ENCODE assay signal across 23 cellular contexts in genomic region chr3:108849075-108849474, GRCh38. TPM values are rescaled to one million over a fixed set of nuclear protein-coding genes. Genes with fewer than 3 reads are reported as not detected.
DNase-seq lines count a peak whose midpoint lies in the region; TF ChIP-seq lines count a peak whose summit lies in the region.
"Had no signal": no experiment of that assay in that cellular context is flagged by ENCODE, and none has a peak within 500 bp of the region (broad histone marks: within the 10 kb centered on the region; RNA-seq: fewer than 3 reads in every experiment).

No MANE protein-coding gene starts in this region.

- no peak overlapping the region for H2AFZ ChIP-seq in MM.1S (ENCODE audit: low read length)

- H3K9me3 Mint-ChIP-seq in T-helper 2 cell treated with Interferon-gamma antibody and Interleukin-4, amounts not matched to agents 5 μg/mL and 100 μg/mL, for 36 hours = no peaks in the 10 kb centered on the region
- H3K9me3 Mint-ChIP-seq in activated naive CD4-positive, alpha-beta T cell treated with anti-CD3 and anti-CD28 coated beads for 36 hours = no peaks in the 10 kb centered on the region
- H3K9me3 Mint-ChIP-seq in activated naive CD8-positive, alpha-beta T cell treated with anti-CD3 and anti-CD28 coated beads for 36 hours = peaks cover 1% of the 10 kb centered on the region

- H3K4me2 ChIP-seq in MM.1S (ENCODE audit: low read depth, low read length) = peak overlapping the region; percentile 42
- H3K4me2 ChIP-seq: KMS-11 had no signal

- intact Hi-C loops in activated naive CD4-positive, alpha-beta T cell treated with anti-CD3 and anti-CD28 coated beads for 36 hours (cut with micrococcal nuclease) = no loop called here
- intact Hi-C loops in uterus (cut with DNase I; ENCODE audit: low total_unique reads) = no loop called here

- H3K79me2 ChIP-seq in MM.1S (ENCODE audit: low read length) = no peaks in the 10 kb centered on the region

- H3K4me3 ChIP-seq in MM.1S (ENCODE audit: low read length) (no peak overlapping the region), uterus (no peak overlapping the region)
- H3K4me3 ChIP-seq: Peyer's patch had no signal

- CTCF ChIA-PET in activated naive CD4-positive, alpha-beta T cell treated with anti-CD3 and anti-CD28 coated beads for 36 hours (lab: Charles Lee) = interaction anchor here (1.0 to 1.4 kb wide), 2 partner anchors 9 to 13 kb away, joined by 3 read pairs; no protein-coding TSS in a partner anchor

- H3K9me2 ChIP-seq in MM.1S (replicated peaks; ENCODE audit: insufficient read depth, low read length) = no peaks in the 10 kb centered on the region

- no peak overlapping the region for H3K4me3 Mint-ChIP-seq in T-helper 2 cell treated with Interferon-gamma antibody and Interleukin-4, amounts not matched to agents 5 μg/mL and 100 μg/mL, for 36 hours
- H3K4me3 Mint-ChIP-seq in activated naive CD4-positive, alpha-beta T cell treated with anti-CD3 and anti-CD28 coated beads for 36 hours = no peak overlapping the region
- no peak overlapping the region for H3K4me3 Mint-ChIP-seq in activated naive CD8-positive, alpha-beta T cell treated with anti-CD3 and anti-CD28 coated beads for 36 hours

- H3K27me3 ChIP-seq in MM.1S (replicated peaks; ENCODE audit: insufficient read depth, low read length) = no peaks in the 10 kb centered on the region
- H3K27me3 ChIP-seq in uterus = no peaks in the 10 kb centered on the region
- H3K27me3 ChIP-seq: Peyer's patch had no signal

- peaks cover 77% of the 10 kb centered on the region for H3K36me3 Mint-ChIP-seq in T-helper 2 cell treated with Interferon-gamma antibody and Interleukin-4, amounts not matched to agents 5 μg/mL and 100 μg/mL, for 36 hours (ENCODE audit: low read depth)
- H3K36me3 Mint-ChIP-seq in activated naive CD4-positive, alpha-beta T cell treated with anti-CD3 and anti-CD28 coated beads for 36 hours (ENCODE audit: low read depth) = peaks cover 40% of the 10 kb centered on the region
- H3K36me3 Mint-ChIP-seq in activated naive CD8-positive, alpha-beta T cell treated with anti-CD3 and anti-CD28 coated beads for 36 hours = peaks cover 31% of the 10 kb centered on the region

- no peak overlapping the region for H3K9ac ChIP-seq in MM.1S (ENCODE audit: low read length)
- H3K9ac ChIP-seq: KMS-11 had no signal

- TF ChIP-seq POLR2A in uterus (IDR thresholded peaks at IDR 0.05) = no peak

- peaks cover 5% of the 10 kb centered on the region; the same call in 1 of the 2 replicates for H3F3A ChIP-seq in MM.1S (ENCODE audit: insufficient read depth, low read length)

- H3K4me1 Mint-ChIP-seq in T-helper 2 cell treated with Interferon-gamma antibody and Interleukin-4, amounts not matched to agents 5 μg/mL and 100 μg/mL, for 36 hours (ENCODE audit: low read depth) = peaks cover 53% of the 10 kb centered on the region
- peaks cover 61% of the 10 kb centered on the region for H3K4me1 Mint-ChIP-seq in activated naive CD4-positive, alpha-beta T cell treated with anti-CD3 and anti-CD28 coated beads for 36 hours (ENCODE audit: low read depth)
- H3K4me1 Mint-ChIP-seq in activated naive CD8-positive, alpha-beta T cell treated with anti-CD3 and anti-CD28 coated beads for 36 hours = peaks cover 32% of the 10 kb centered on the region

- no peak for DNase-seq in T-helper 2 cell treated with Interferon-gamma antibody and Interleukin-4, amounts not matched to agents 5 μg/mL and 100 μg/mL, for 36 hours (ENCODE audit: low spot score)
- DNase-seq in T-helper 2 cell = no peak
- no peak for DNase-seq in activated naive CD4-positive, alpha-beta T cell treated with anti-CD3 and anti-CD28 coated beads for 36 hours
- DNase-seq in activated naive CD4-positive, alpha-beta T cell (lab: John Stamatoyannopoulos, UW) = no peak
- peak; percentile 57 for DNase-seq in MM.1S
- no peak for DNase-seq in activated naive CD8-positive, alpha-beta T cell treated with anti-CD3 and anti-CD28 coated beads for 36 hours
- DNase-seq in uterus = no peak
- no peak for DNase-seq in DMS 273 treated with DMSO at 0.1 percent for 48 hours (lab: John Stamatoyannopoulos, UW)
- DNase-seq: 8988T, AML-193, C1 segment of cervical spinal cord, DMS79, IMR-90, NCI-H1105, NCI-H2029 treated with DMSO at 0.1 percent for 48 hours, NCI-H2171, NCI-H345, NCI-H524, NCI-H774, Peyer's patch had no signal

- H3K9me3 ChIP-seq in MM.1S (replicated peaks; ENCODE audit: insufficient read depth, low read length) = no peaks in the 10 kb centered on the region
- H3K9me3 ChIP-seq in uterus = no peaks in the 10 kb centered on the region
- H3K9me3 ChIP-seq: Peyer's patch had no signal

- TF ChIP-seq CTCF in MM.1S (IDR thresholded peaks at IDR 0.05; ENCODE audit: low read length) = no peak
- no peak for TF ChIP-seq CTCF in uterus (IDR thresholded peaks at IDR 0.05)

- no peaks in the 10 kb centered on the region for H3K27me3 Mint-ChIP-seq in T-helper 2 cell treated with Interferon-gamma antibody and Interleukin-4, amounts not matched to agents 5 μg/mL and 100 μg/mL, for 36 hours (ENCODE audit: low read depth)
- no peaks in the 10 kb centered on the region for H3K27me3 Mint-ChIP-seq in activated naive CD4-positive, alpha-beta T cell treated with anti-CD3 and anti-CD28 coated beads for 36 hours (ENCODE audit: low read depth)
- no peaks in the 10 kb centered on the region for H3K27me3 Mint-ChIP-seq in activated naive CD8-positive, alpha-beta T cell treated with anti-CD3 and anti-CD28 coated beads for 36 hours

- no peaks in the 10 kb centered on the region for H3K36me3 ChIP-seq in MM.1S (replicated peaks; ENCODE audit: insufficient read depth, low read length)
- H3K36me3 ChIP-seq in uterus = no peaks in the 10 kb centered on the region
- H3K36me3 ChIP-seq: Peyer's patch had no signal

- peaks cover 21% of the 10 kb centered on the region for H3K4me1 ChIP-seq in MM.1S (ENCODE audit: low read length)
- no peaks in the 10 kb centered on the region for H3K4me1 ChIP-seq in uterus
- H3K4me1 ChIP-seq: Peyer's patch had no signal

- peak overlapping the region; percentile 31 for H3K27ac Mint-ChIP-seq in T-helper 2 cell treated with Interferon-gamma antibody and Interleukin-4, amounts not matched to agents 5 μg/mL and 100 μg/mL, for 36 hours
- H3K27ac Mint-ChIP-seq in activated naive CD4-positive, alpha-beta T cell treated with anti-CD3 and anti-CD28 coated beads for 36 hours = peak overlapping the region; percentile 65
- H3K27ac Mint-ChIP-seq in activated naive CD8-positive, alpha-beta T cell treated with anti-CD3 and anti-CD28 coated beads for 36 hours = peak overlapping the region; percentile 13

- H4K20me1 ChIP-seq in MM.1S (ENCODE audit: insufficient read depth, low read length) = no peaks in the 10 kb centered on the region

- peak overlapping the region; percentile 14; the same call in 1 of the 2 replicates for H3K27ac ChIP-seq in MM.1S (ENCODE audit: low read length)
- H3K27ac ChIP-seq in uterus = no peak overlapping the region
- H3K27ac ChIP-seq: KMS-11, Peyer's patch had no signal

RNA-seq across cellular contexts. Expression of gene TRAT1, which starts 26.5 kb away (rescaled TPM):
- total RNA-seq in activated naive CD4-positive, alpha-beta T cell treated with anti-CD3 and anti-CD28 coated beads for 36 hours = 10 to 100 TPM; 17.7 to 19.8 TPM
- total RNA-seq in activated naive CD8-positive, alpha-beta T cell treated with anti-CD3 and anti-CD28 coated beads for 36 hours = 10 to 100 TPM; 12.3 to 15.2 TPM
- total RNA-seq in uterus = 1 to 10 TPM in 1 of 4 donors, under 1 TPM in 2, not detected in 1; 0.26 to 3.5 (median 0.35) TPM
- total RNA-seq: H4, IMR-90, OCI-LY7 had no signal

Comparison
In these comparisons a context has a peak if more than half of its experiments do, and no peak if none do; other contexts are left out.
1. H3K27ac Mint-ChIP-seq: peak in every context shown above with its lines; median percentile 65 in activated naive CD4-positive, alpha-beta T cell treated with anti-CD3 and anti-CD28 coated beads for 36 hours; 31 in T-helper 2 cell treated with Interferon-gamma antibody and Interleukin-4, amounts not matched to agents 5 μg/mL and 100 μg/mL, for 36 hours; 13 in activated naive CD8-positive, alpha-beta T cell treated with anti-CD3 and anti-CD28 coated beads for 36 hours.